ENCODE assay signal across 8 cellular contexts in the genomic region with DNA sequence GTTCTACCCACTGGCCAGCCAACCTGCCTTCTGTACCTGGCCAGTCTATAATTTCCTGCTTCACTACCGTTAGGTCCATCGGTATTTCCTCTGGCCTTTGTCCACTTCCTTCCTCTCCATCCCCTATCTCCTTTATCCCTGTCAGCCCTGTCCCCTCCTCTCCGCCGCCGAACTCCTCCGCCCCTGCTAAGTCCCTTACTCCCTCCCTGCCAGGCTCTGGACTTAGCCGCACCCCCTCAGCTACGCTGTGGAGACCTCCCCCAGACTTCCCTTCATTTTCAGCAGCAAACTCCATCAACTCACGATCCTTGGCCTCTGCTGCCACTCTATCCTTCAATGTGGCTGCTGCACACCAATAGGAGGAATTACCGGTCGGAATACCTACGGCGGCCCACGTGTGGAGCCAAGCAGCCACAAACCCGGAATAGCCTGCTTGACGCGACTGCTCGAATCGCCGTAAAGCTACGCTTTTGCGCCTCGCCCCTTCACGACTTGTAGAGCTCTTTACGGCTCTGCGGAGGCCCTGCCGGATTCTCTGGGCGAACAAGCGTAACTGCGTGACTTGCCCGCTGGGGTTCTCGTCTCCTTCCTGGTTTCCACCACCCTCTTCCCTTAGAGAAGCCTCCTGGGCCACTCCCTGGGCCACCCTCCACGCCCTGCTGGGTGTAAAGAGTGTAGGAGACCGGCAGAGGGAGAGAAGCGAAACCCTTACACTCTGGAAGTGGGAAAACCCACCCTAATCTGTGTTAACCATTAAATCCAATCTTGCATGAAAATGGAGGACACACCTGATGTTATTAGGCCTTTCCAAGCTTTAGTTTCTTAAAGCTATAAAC. TPM values are rescaled to one million over a fixed set of nuclear protein-coding genes. Genes with fewer than 3 reads are reported as not detected.
DNase-seq lines count a peak whose midpoint lies in the region; ATAC-seq and TF ChIP-seq lines count a peak whose summit lies in the region.

Gene ZNHIT6 (minus strand): TSS at position 444 of the 836 bp plus-strand sequence. CDS start 149 bp downstream, at position 295.

- peak; percentile 87 to 95 (median 91) for DNase-seq in CD4-positive, alpha-beta memory T cell
- DNase-seq in NCI-H748 treated with DMSO at 0.1 percent for 48 hours (lab: John Stamatoyannopoulos, UW) (peak; percentile 48), right lobe of liver (peak; percentile 88 to 93 (median 92))
- DNase-seq in activated CD4-positive, alpha-beta T cell treated with anti-CD3 and anti-CD28 coated beads, Interleukin-2, amount 50 U/mL, for 4 hours = peak; percentile 81 to 84
- DNase-seq in stimulated activated CD4-positive, alpha-beta T cell treated with anti-CD3 and anti-CD28 coated beads, Interleukin-4, amount 100 ng/mL, for 24 hours = peak; percentile 90

- H3K36me3 ChIP-seq in CD4-positive, alpha-beta memory T cell (ENCODE audit: insufficient read depth, low read length) = peaks cover 5% of the 10 kb centered on the region
- no peaks in the 10 kb centered on the region for H3K36me3 ChIP-seq in duodenal mucosa (ENCODE audit: control insufficient read depth in 1 of 2, insufficient read depth in 2 of 2, low read length in 2 of 2)
- peaks cover 0 to 6% (median 0%) of the 10 kb centered on the region in 4 donors for H3K36me3 ChIP-seq in right lobe of liver

- TF ChIP-seq CTCF in right lobe of liver (IDR thresholded peaks at IDR 0.05) = peak; percentile 9 to 30 (median 25)

- peaks cover 21 to 22% of the 10 kb centered on the region in 2 donors for H3K36me3 Mint-ChIP-seq in CD4-positive, alpha-beta memory T cell

- H3K4me3 ChIP-seq in CD4-positive, alpha-beta memory T cell (ENCODE audit: low read length in 2 of 2) = peak within 1 kb of the TSS; percentile 70 to 93
- H3K4me3 ChIP-seq in duodenal mucosa (ENCODE audit: low read depth in 1 of 2, low read length in 2 of 2) = peak within 1 kb of the TSS; percentile 95 to 97
- peak within 1 kb of the TSS; percentile 62 to 78 (median 65) for H3K4me3 ChIP-seq in right lobe of liver

- CTCF ChIA-PET in CD4-positive, alpha-beta memory T cell (lab: Charles Lee; ENCODE audit: partially characterized antibody) = interaction anchor here (1.3 to 1.6 kb wide), 4 partner anchors 9 to 432 kb away, joined by 4 to 9 read pairs (median 4); partner anchors contain the start of gene BCL10

- TF ChIP-seq POLR2A in right lobe of liver (IDR thresholded peaks at IDR 0.05) = peak; percentile 70

- no peak within 1 kb of the TSS for H3K4me3 Mint-ChIP-seq in CD4-positive, alpha-beta memory T cell

- POLR2A ChIA-PET in CD4-positive, alpha-beta memory T cell (lab: Charles Lee; ENCODE audit: partially characterized antibody) = interaction anchor here (0.9 to 1.8 kb wide), 8 partner anchors 11 to 508 kb away, joined by 3 to 8 read pairs (median 3); partner anchors contain the start of genes BCL10 and SYDE2

- intact Hi-C loops in CD4-positive, alpha-beta memory T cell (cut with micrococcal nuclease) = loop anchor here (1.0 to 10.0 kb wide), 3 partner anchors 432 to 1203 kb away; partner anchors contain the start of genes BCL10, GNG5 and SPATA1
- intact Hi-C loops in right lobe of liver (cut with DNase I) = loop anchor here in 1 of 2 donors (10.0 kb wide), 2 partner anchors 93 to 403 kb away; no protein-coding TSS in a partner anchor

- peak; percentile 90 for ATAC-seq in GM19397 (IDR thresholded peaks at IDR 0.05; ENCODE audit: unreplicated experiment)
- ATAC-seq in HG03565 (IDR thresholded peaks at IDR 0.05; ENCODE audit: unreplicated experiment) = peak; percentile 80
- ATAC-seq in right lobe of liver = peak; percentile 98 to 99 (median 99)

- peaks cover 43% of the 10 kb centered on the region for H3K4me1 ChIP-seq in CD4-positive, alpha-beta memory T cell (ENCODE audit: insufficient read depth, low read length)
- H3K4me1 ChIP-seq in duodenal mucosa (ENCODE audit: control insufficient read depth in 1 of 2, insufficient read depth in 2 of 2, low read length in 2 of 2) = peaks cover 13% of the 10 kb centered on the region in 2 donors
- peaks cover 0 to 10% (median 4%) of the 10 kb centered on the region in 4 donors for H3K4me1 ChIP-seq in right lobe of liver

- H3K27me3 Mint-ChIP-seq in CD4-positive, alpha-beta memory T cell = no peaks in the 10 kb centered on the region

- WGBS in right lobe of liver (ENCODE audit: insufficient coverage, low coverage, low lambda C conversion rate, missing lambda C conversion rate) = 2% methylated on average over 19 of the region's 35 CpGs

- peak within 1 kb of the TSS; percentile 73 for H3K27ac ChIP-seq in CD4-positive, alpha-beta memory T cell (ENCODE audit: low read depth, low read length)
- peak within 1 kb of the TSS; percentile 86 for H3K27ac ChIP-seq in duodenal mucosa (ENCODE audit: low read depth, low read length)
- H3K27ac ChIP-seq in right lobe of liver = peak within 1 kb of the TSS; percentile 75 to 76 (median 75)

- H3K27me3 ChIP-seq in CD4-positive, alpha-beta memory T cell (ENCODE audit: insufficient read depth, low read length) = no peaks in the 10 kb centered on the region
- H3K27me3 ChIP-seq in duodenal mucosa (ENCODE audit: control insufficient read depth in 1 of 2, insufficient read depth in 2 of 2, low read length in 2 of 2) = no peaks in the 10 kb centered on the region
- no peaks in the 10 kb centered on the region for H3K27me3 ChIP-seq in right lobe of liver

- no peaks in the 10 kb centered on the region for H3K9me3 Mint-ChIP-seq in CD4-positive, alpha-beta memory T cell

- H3K9me3 ChIP-seq in CD4-positive, alpha-beta memory T cell (ENCODE audit: control insufficient read depth in 1 of 2, low read length in 2 of 2) = no peaks in the 10 kb centered on the region
- H3K9me3 ChIP-seq in duodenal mucosa (ENCODE audit: control insufficient read depth in 1 of 2, low read length in 2 of 2) (peaks cover 0 to under 1% of the 10 kb centered on the region in 2 donors), right lobe of liver (no peaks in the 10 kb centered on the region)

- peaks cover 19 to 29% (median 25%) of the 10 kb centered on the region in 4 donors for H3K4me1 Mint-ChIP-seq in CD4-positive, alpha-beta memory T cell

- peak within 1 kb of the TSS; percentile 87 to 88 for H3K9ac ChIP-seq in duodenal mucosa (ENCODE audit: low read depth in 1 of 2, low read length in 2 of 2)

- H3K27ac Mint-ChIP-seq in CD4-positive, alpha-beta memory T cell = no peak within 1 kb of the TSS

RNA-seq across cellular contexts. Expression of gene ZNHIT6, which starts in this region (rescaled TPM):
- 10 to 100 TPM; 18.0 to 19.2 TPM for total RNA-seq in CD4-positive, alpha-beta memory T cell
- 10 to 100 TPM; 13.4 to 19.5 TPM for polyA plus RNA-seq in CD4-positive, alpha-beta memory T cell
- 1 to 10 TPM; 3.1 to 5.1 (median 4.2) TPM for total RNA-seq in right lobe of liver

Comparison
In these comparisons a context has a peak if more than half of its experiments do, and no peak if none do; other contexts are left out.
1. Peak in every context shown above with its lines: DNase-seq, ATAC-seq, H3K4me3 ChIP-seq and H3K27ac ChIP-seq.